13 cellular contexts compared by ENCODE assay signal in genomic region chr6:20652691-20653479, GRCh38.
DNase-seq lines count a peak whose midpoint lies in the region; ATAC-seq, FAIRE-seq and TF ChIP-seq lines count a peak whose summit lies in the region.
"Had no signal": no experiment of that assay in that cellular context is flagged by ENCODE, and none has a peak within 500 bp of the region (broad histone marks: within the 10 kb centered on the region; RNA-seq: fewer than 3 reads in every experiment).

No MANE protein-coding gene starts in this region.

- no peak for TF ChIP-seq POLR2A in A549 (IDR thresholded peaks at IDR 0.05; ENCODE audit: low read length)

- no peaks in the 10 kb centered on the region for H3K9me3 ChIP-seq in A549
- H3K9me3 ChIP-seq in hepatocyte (ENCODE audit: low read depth) = no peaks in the 10 kb centered on the region
- H3K9me3 ChIP-seq in right cardiac atrium (ENCODE audit: control insufficient read depth, low read length) = no peaks in the 10 kb centered on the region

- H3K27ac ChIP-seq in A549 (peak overlapping the region; percentile 90 to 93), hepatocyte (peak overlapping the region; percentile 74), right cardiac atrium (ENCODE audit: low read length) (no peak overlapping the region)

- peak overlapping the region; percentile 87 for H3K4me2 ChIP-seq in A549
- peak overlapping the region; percentile 50 for H3K4me2 ChIP-seq in hepatocyte

- peak overlapping the region; percentile 34 for H2AFZ ChIP-seq in hepatocyte

- H3K36me3 ChIP-seq in hepatocyte (replicated peaks; ENCODE audit: insufficient read depth, low read depth) = no peaks in the 10 kb centered on the region

- no peaks in the 10 kb centered on the region for H3K27me3 ChIP-seq in hepatocyte
- no peaks in the 10 kb centered on the region for H3K27me3 ChIP-seq in right cardiac atrium (ENCODE audit: control insufficient read depth, insufficient read depth)

- CTCF ChIA-PET in A549 (lab: Yijun Ruan, JAX) = no interaction called here

- peak; percentile 46 for FAIRE-seq in A549 (lab: Jason Lieb, UNC)

- H3K4me3 ChIP-seq in A549 (peak overlapping the region; percentile 26; the same call in 1 of the 3 replicates), cardiac fibroblast (replicated peaks in 1 of 2; ENCODE audit: low read depth in 2 of 2, low read length in 2 of 2) (no peak overlapping the region), hepatocyte (no peak overlapping the region), right cardiac atrium (ENCODE audit: low read length) (no peak overlapping the region)

- no peak for TF ChIP-seq EP300 in A549 (IDR thresholded peaks at IDR 0.05)

- H4K20me1 ChIP-seq in hepatocyte (ENCODE audit: insufficient read depth, poor library complexity, severe bottlenecking) = no peaks in the 10 kb centered on the region

- peaks cover 3% of the 10 kb centered on the region for H3K79me2 ChIP-seq in hepatocyte

- TF ChIP-seq CTCF in A549 (IDR thresholded peaks at IDR 0.05) = no peak
- TF ChIP-seq CTCF in cardiac fibroblast (IDR thresholded peaks at IDR 0.05; ENCODE audit: low read depth, low read length) = no peak
- no peak for TF ChIP-seq CTCF in hepatocyte (IDR thresholded peaks at IDR 0.05; ENCODE audit: poor library complexity)

- peak; percentile 89 to 96 for ATAC-seq in A549
- no peak for ATAC-seq in HG03097 (IDR thresholded peaks at IDR 0.05; ENCODE audit: low FRiP score, unreplicated experiment)
- no peak for ATAC-seq in HG03342 (IDR thresholded peaks at IDR 0.05; ENCODE audit: unreplicated experiment)
- no peak for ATAC-seq in right cardiac atrium
- ATAC-seq in GM21717 (IDR thresholded peaks at IDR 0.05; ENCODE audit: unreplicated experiment) = no peak

- H3K4me1 ChIP-seq in A549 = peaks cover 43% of the 10 kb centered on the region
- peaks cover 13% of the 10 kb centered on the region for H3K4me1 ChIP-seq in hepatocyte (ENCODE audit: insufficient read depth)
- no peaks in the 10 kb centered on the region for H3K4me1 ChIP-seq in right cardiac atrium (ENCODE audit: control insufficient read depth, insufficient read depth, low read length)

- DNase-seq in A549 (ENCODE audit: low read depth in 1 of 2, low spot score in 1 of 2) = peak; percentile 64 to 73
- peak; percentile 9 for DNase-seq in HS-27A (ENCODE audit: low read depth)
- DNase-seq in cardiac fibroblast (ENCODE audit: low read depth in 2 of 2) = peak; percentile 57 to 62
- DNase-seq in hepatocyte (ENCODE audit: low spot score) = peak; percentile 12
- DNase-seq in right cardiac atrium = no peak
- DNase-seq: activated gamma-delta T cell treated with Interleukin-2 at 50 U/mL for 16 hours; NCI-H2107; occipital lobe; SIG-M5; stimulated activated CD4-positive, alpha-beta T cell treated with anti-CD3 and anti-CD28 coated beads, Interleukin-12 subunit alpha, Interleukin-12 subunit beta, amount 100 ng/mL, for 4 hours had no signal

- POLR2A ChIA-PET in A549 (lab: Yijun Ruan, JAX) = no interaction called here

- TF ChIP-seq RAD21 in A549 (conservative IDR thresholded peaks at IDR 0.05 in 1 of 2, IDR thresholded peaks at IDR 0.05 in 1 of 2) = peak; percentile 14 to 36; a peak in 1 of 5 replicates

- intact Hi-C loops in right cardiac atrium (cut with DNase I) = no loop called here

- H3K9me2 ChIP-seq in hepatocyte (replicated peaks; ENCODE audit: insufficient read depth) = no peaks in the 10 kb centered on the region

- WGBS in A549 (ENCODE audit: missing lambda C conversion rate) = 2% methylated on average over 9 of the region's 9 CpGs
- 43% methylated on average over 9 of the region's 9 CpGs for WGBS in hepatocyte (ENCODE audit: low lambda C conversion rate, missing lambda C conversion rate)
- WGBS in right cardiac atrium = 84% methylated on average over 9 of the region's 9 CpGs

TF ChIP-seq in A549, 52 proteins besides CTCF, POLR2A, EP300 and RAD21:
- no peak for TF ChIP-seq RCOR1 (IDR thresholded peaks at IDR 0.05; ENCODE audit: low read depth, low read length)
- TF ChIP-seq FOSB (CRISPR knock-in tag; IDR thresholded peaks at IDR 0.05) = no peak
- TF ChIP-seq RNF2 (IDR thresholded peaks at IDR 0.05; ENCODE audit: borderline replicate concordance, low read depth) = no peak
- peak; percentile 76 for TF ChIP-seq JUNB (IDR thresholded peaks at IDR 0.05)
- no peak for TF ChIP-seq RFX5 (IDR thresholded peaks at IDR 0.05)
- TF ChIP-seq MYC (IDR thresholded peaks at IDR 0.05; ENCODE audit: borderline replicate concordance, low read length) = no peak
- no peak for TF ChIP-seq TFCP2L1 (CRISPR knock-in tag; IDR thresholded peaks at IDR 0.05)
- TF ChIP-seq RARB (CRISPR knock-in tag; IDR thresholded peaks at IDR 0.05) = no peak
- no peak for TF ChIP-seq CBX8 (IDR thresholded peaks at IDR 0.05)
- TF ChIP-seq ATOH8 (CRISPR knock-in tag; IDR thresholded peaks at IDR 0.05; ENCODE audit: low read depth) = no peak
- no peak for TF ChIP-seq HOXA7 (CRISPR knock-in tag; IDR thresholded peaks at IDR 0.05)
- TF ChIP-seq ZSCAN20 (CRISPR knock-in tag; IDR thresholded peaks at IDR 0.05) = no peak
- peak; percentile 68; the same call in 1 of the 2 replicates for TF ChIP-seq GATA3 (IDR thresholded peaks at IDR 0.05; ENCODE audit: borderline replicate concordance)
- TF ChIP-seq NR3C1 (IDR thresholded peaks at IDR 0.05) = no peak
- TF ChIP-seq ZFP36 (IDR thresholded peaks at IDR 0.05; ENCODE audit: borderline replicate concordance, partially characterized antibody) = no peak
- peak; percentile 46; the same call in 1 of the 2 replicates for TF ChIP-seq FOSL2 (IDR thresholded peaks at IDR 0.05)
- peak; percentile 83 for TF ChIP-seq FOSL2 (CRISPR knock-in tag; IDR thresholded peaks at IDR 0.05)
- no peak for TF ChIP-seq FOXS1 (CRISPR knock-in tag; IDR thresholded peaks at IDR 0.05)
- TF ChIP-seq HOXB13 (CRISPR knock-in tag; IDR thresholded peaks at IDR 0.05; ENCODE audit: low read depth) = no peak
- 0 out of 2 replicates have a peak, but pooled peaks have one; percentile 17 for TF ChIP-seq MAX (IDR thresholded peaks at IDR 0.05)
- TF ChIP-seq TP53 (CRISPR knock-in tag; IDR thresholded peaks at IDR 0.05) = no peak
- no peak for TF ChIP-seq POLR2AphosphoS2 (conservative IDR thresholded peaks at IDR 0.05; ENCODE audit: low read length)
- no peak for TF ChIP-seq HDAC2 (IDR thresholded peaks at IDR 0.05)
- TF ChIP-seq KDM5A (IDR thresholded peaks at IDR 0.05) = no peak
- TF ChIP-seq E2F6 (IDR thresholded peaks at IDR 0.05; ENCODE audit: borderline replicate concordance, low read depth) = no peak
- no peak for TF ChIP-seq MAZ (IDR thresholded peaks at IDR 0.05; ENCODE audit: borderline replicate concordance, low read depth, low read length)
- no peak for TF ChIP-seq BCL3 (IDR thresholded peaks at IDR 0.05)
- no peak for TF ChIP-seq HOXB5 (CRISPR knock-in tag; IDR thresholded peaks at IDR 0.05)
- TF ChIP-seq SMC3 (IDR thresholded peaks at IDR 0.05) = 0 out of 3 replicates have a peak, but pooled peaks have one; percentile 26
- TF ChIP-seq CHD4 (IDR thresholded peaks at IDR 0.05; ENCODE audit: borderline replicate concordance) = no peak
- TF ChIP-seq EHMT2 (IDR thresholded peaks at IDR 0.05; ENCODE audit: low read depth) = no peak
- no peak for TF ChIP-seq HEYL (CRISPR knock-in tag; IDR thresholded peaks at IDR 0.05)
- TF ChIP-seq EHF (CRISPR knock-in tag; IDR thresholded peaks at IDR 0.05) = no peak
TF ChIP-seq in A549: peak in this region for 5.

Comparison
In these comparisons a context has a peak if more than half of its experiments do, and no peak if none do; other contexts are left out.
1. ATAC-seq: peak in A549 (2 of 2); none in HG03097 (single experiment), HG03342 (single experiment), right cardiac atrium (0 of 2) and GM21717 (single experiment).
2. DNase-seq: peak in A549 (2 of 2), HS-27A (single experiment), cardiac fibroblast (2 of 2) and hepatocyte (single experiment); none in right cardiac atrium (0 of 3).